In the genomic region with DNA sequence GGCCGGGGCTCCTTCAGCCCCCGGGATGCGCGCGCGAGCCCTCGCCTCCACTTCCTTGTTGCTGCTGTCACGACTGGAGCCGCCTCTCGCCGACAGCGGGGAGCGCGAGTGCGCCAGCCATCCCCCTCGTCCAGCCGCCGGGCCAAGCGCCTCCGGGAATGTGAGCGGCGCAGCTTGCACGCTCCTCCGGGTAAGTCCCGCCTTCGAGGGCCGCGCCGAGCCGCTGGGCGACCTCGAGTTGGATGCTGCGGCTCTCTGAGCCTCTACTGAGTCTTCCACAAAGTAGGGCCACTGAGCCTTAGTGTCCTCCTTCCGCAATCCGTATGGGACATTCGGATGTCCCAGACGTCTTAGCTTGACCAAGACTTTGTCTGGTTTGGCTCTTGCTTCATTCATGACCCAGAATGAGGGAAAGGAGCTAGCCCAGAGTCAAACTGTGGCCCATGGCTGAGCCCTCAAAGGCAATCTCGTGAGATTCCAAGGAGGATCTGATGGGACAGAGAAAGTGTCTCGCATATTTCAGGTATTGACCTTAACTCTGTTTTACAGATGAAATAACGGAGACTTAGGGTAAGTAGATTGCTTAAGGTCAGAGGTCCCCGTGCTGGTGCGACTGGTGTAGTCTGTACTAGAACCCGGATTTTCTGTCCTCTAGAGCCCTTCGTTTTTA, we compare ENCODE assay signal across 8 cellular contexts. TPM values are rescaled to one million over a fixed set of nuclear protein-coding genes. Genes with fewer than 3 reads are reported as not detected.
DNase-seq lines count a peak whose midpoint lies in the region; ATAC-seq, FAIRE-seq and TF ChIP-seq lines count a peak whose summit lies in the region.

No MANE protein-coding gene starts in this region.

- peaks cover 0 to 2% of the 10 kb centered on the region in 2 donors for H3K36me3 ChIP-seq in body of pancreas (replicated peaks in 1 of 2; ENCODE audit: insufficient read depth in 1 of 2, low read depth in 2 of 2)

- H3K9me3 Mint-ChIP-seq in T-cell, result no peaks in the 10 kb centered on the region

- H3K9me3 ChIP-seq in body of pancreas, result no peaks in the 10 kb centered on the region

- peak overlapping the region; percentile 71 to 91 for H3K4me3 ChIP-seq in body of pancreas

- intact Hi-C loops in body of pancreas (cut with DNase I), result no loop called here

- TF ChIP-seq POLR2A in GM12891 (IDR thresholded peaks at IDR 0.05; ENCODE audit: low read depth, low read length) (no peak), body of pancreas (IDR thresholded peaks at IDR 0.05) (no peak)

- peaks cover 21% of the 10 kb centered on the region for H3K36me3 Mint-ChIP-seq in T-cell

- H3K27me3 ChIP-seq in body of pancreas, result no peaks in the 10 kb centered on the region

- no peak for FAIRE-seq in GM12891 (lab: Jason Lieb, UNC)

- H3K27ac ChIP-seq in body of pancreas, result peak overlapping the region; percentile 72 to 93 (median 86)

- WGBS in body of pancreas, 2 donors, result 0 to 1% methylated on average over 7 to 44 of the region's 44 CpGs

- H3K4me3 Mint-ChIP-seq in T-cell, result peak overlapping the region; percentile 87 to 89 (median 87)

- no peaks in the 10 kb centered on the region for H3K27me3 Mint-ChIP-seq in T-cell

- DNase-seq in GM12891 (ENCODE audit: insufficient read length, low spot score) (peak; percentile 13), T-cell (peak in 31 of 34 experiments; percentile 5 to 42 (median 20)), body of pancreas (peak; percentile 40 to 44 (median 43)), iPS-NIHi7 (ENCODE audit: extremely low spot score) (peak; percentile 35), NCI-H1048 (lab: John Stamatoyannopoulos, UW) (no peak)
- DNase-seq in stimulated activated CD4-positive, alpha-beta T cell treated with anti-CD3 and anti-CD28 coated beads, Interleukin-12 subunit alpha, Interleukin-12 subunit beta, amount 100 ng/mL, for 4 hours, result peak; percentile 33

- peak overlapping the region; percentile 84 to 90 for H3K27ac Mint-ChIP-seq in T-cell

- peak; percentile 1 for ATAC-seq in HG03108 (IDR thresholded peaks at IDR 0.05; ENCODE audit: unreplicated experiment)
- ATAC-seq in T-cell (replicated peaks in 1 of 4), result peak; percentile 11 to 30 (median 25)
- peak; percentile 35 for ATAC-seq in body of pancreas
- no peak for ATAC-seq in GM18868 (IDR thresholded peaks at IDR 0.05; ENCODE audit: unreplicated experiment)

- peaks cover 36% of the 10 kb centered on the region for H3K4me1 ChIP-seq in body of pancreas

- TF ChIP-seq CTCF in body of pancreas (IDR thresholded peaks at IDR 0.05), result no peak

- CTCF ChIA-PET in T-cell (lab: Charles Lee), result interaction anchor here in 1 of 2 donors (0.6 to 2.5 kb wide), 2 partner anchors 40 to 41 kb away, joined by 3 to 13 read pairs; partner anchors contain the start of gene SLC26A2

- POLR2A ChIA-PET in T-cell (lab: Charles Lee), result no interaction called here

- H3K4me1 Mint-ChIP-seq in T-cell, result peaks cover 46 to 55% (median 50%) of the 10 kb centered on the region in 3 donors

TF ChIP-seq in GM12891, 5 proteins besides CTCF, POLR2A, EP300 and RAD21:
- TF ChIP-seq TAF1 (IDR thresholded peaks at IDR 0.05; ENCODE audit: low read depth, low read length) (no peak), POLR2AphosphoS5 (IDR thresholded peaks at IDR 0.05; ENCODE audit: low read depth, low read length) (no peak), SPI1 (IDR thresholded peaks at IDR 0.05; ENCODE audit: low read depth, low read length) (no peak), POU2F2 (IDR thresholded peaks at IDR 0.05; ENCODE audit: low read depth, low read length) (no peak), PAX5 (IDR thresholded peaks at IDR 0.05; ENCODE audit: insufficient read depth, low read length, severe bottlenecking) (no peak)
TF ChIP-seq in GM12891: peak in this region for 0.

RNA-seq across cellular contexts. Expression of gene HMGXB3, which starts 0.6 kb away (rescaled TPM):
- 19.3 TPM for polyA plus RNA-seq in GM12891 (2012; ENCODE audit: low read depth, missing spikeins)
- total RNA-seq in T-cell (10 to 100 TPM; 28.9 to 35.2 (median 30.9) TPM), body of pancreas (10 to 100 TPM; 22.6 to 43.5 TPM)

RNA-seq across cellular contexts. Expression of gene TIGD6, which starts 0.7 kb away (rescaled TPM):
- 2.4 TPM for polyA plus RNA-seq in GM12891 (2012; ENCODE audit: low read depth, missing spikeins)
- 1 to 10 TPM; 1.7 to 4.5 (median 4.0) TPM for total RNA-seq in T-cell
- 1 to 10 TPM; 2.1 to 3.0 TPM for total RNA-seq in body of pancreas

RNA-seq across cellular contexts. Expression of gene SLC26A2, which starts 40.6 kb away (rescaled TPM):
- 0.89 TPM for polyA plus RNA-seq in GM12891 (2012; ENCODE audit: low read depth, missing spikeins)
- total RNA-seq in T-cell (10 to 100 TPM in 3 of 5 donors, 1 to 10 TPM in 2; 5.2 to 11.0 (median 10.0) TPM), body of pancreas (1 to 10 TPM; 2.3 to 6.5 TPM)

RNA-seq across cellular contexts. Expression of gene PDE6A, which starts 56.5 kb away (rescaled TPM):
- polyA plus RNA-seq in GM12891 (2012; ENCODE audit: low read depth, missing spikeins), result 0.03 TPM
- total RNA-seq in T-cell, result not detected
- not detected for total RNA-seq in body of pancreas
